14 cellular contexts compared by ENCODE assay signal in the genomic region with DNA sequence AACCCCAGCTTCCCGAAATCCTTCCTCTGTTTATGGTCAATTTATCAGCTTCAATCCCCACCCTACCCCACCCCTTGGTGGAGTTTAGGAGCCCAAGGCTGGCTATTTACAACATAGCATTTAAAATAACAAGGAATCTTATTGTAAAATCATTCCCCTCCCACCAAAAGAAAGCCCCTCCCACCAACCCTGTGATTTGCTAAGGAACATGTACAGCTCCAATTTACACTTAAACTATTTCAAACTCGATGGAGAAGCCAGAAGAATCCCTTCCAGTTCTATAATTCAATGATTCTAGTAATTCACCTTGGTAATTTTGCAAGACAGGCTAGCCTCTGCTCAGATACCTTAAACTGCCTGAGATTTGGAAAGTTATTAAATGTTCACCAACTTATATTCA. TPM values are rescaled to one million over a fixed set of nuclear protein-coding genes. Genes with fewer than 3 reads are reported as not detected.
DNase-seq lines count a peak whose midpoint lies in the region; ATAC-seq and TF ChIP-seq lines count a peak whose summit lies in the region.
"Had no signal": no experiment of that assay in that cellular context is flagged by ENCODE, and none has a peak within 500 bp of the region (broad histone marks: within the 10 kb centered on the region; RNA-seq: fewer than 3 reads in every experiment).

No MANE protein-coding gene starts in this region.

- CTCF ChIA-PET in Calu3 (lab: Charles Lee), result interaction anchor here (0.7 to 1.1 kb wide), 2 partner anchors 10 to 89 kb away, joined by 3 read pairs; no protein-coding TSS in a partner anchor
- CTCF ChIA-PET in activated CD4-positive, alpha-beta memory T cell treated with anti-CD3 and anti-CD28 coated beads, Interleukin-2, amount 10 ng/mL, durations not matched to agents 7 days and 5 days (lab: Charles Lee), result no interaction called here

- intact Hi-C loops in Calu3 (cut with micrococcal nuclease; ENCODE audit: unreplicated experiment), result loop anchor here (2.0 kb wide), 1 partner anchor 26 kb away; no protein-coding TSS in a partner anchor

- POLR2A ChIA-PET in activated CD4-positive, alpha-beta memory T cell treated with anti-CD3 and anti-CD28 coated beads, Interleukin-2, amount 10 ng/mL, durations not matched to agents 7 days and 5 days (lab: Charles Lee), result interaction anchor here (0.6 to 0.8 kb wide), 2 partner anchors 46 to 118 kb away, joined by 3 read pairs; a partner anchor contains a TSS

- H3K27me3 Mint-ChIP-seq in Calu3 (ENCODE audit: unreplicated experiment), result no peaks in the 10 kb centered on the region
- H3K27me3 Mint-ChIP-seq in osteocyte (ENCODE audit: unreplicated experiment), result no peaks in the 10 kb centered on the region
- peaks cover 29% of the 10 kb centered on the region for H3K27me3 Mint-ChIP-seq in activated CD4-positive, alpha-beta memory T cell treated with anti-CD3 and anti-CD28 coated beads, Interleukin-2, amount 10 ng/mL, durations not matched to agents 7 days and 5 days

- no TSS peak for BruUV-seq in Calu3 (replicated peaks; lab: Mats Ljungman, UMichigan)

- ATAC-seq in GM18519 (IDR thresholded peaks at IDR 0.05; ENCODE audit: low FRiP score, unreplicated experiment), result no peak
- ATAC-seq: esophagus mucosa; stimulated activated naive B cell treated with anti-CD40 and anti-IgM and Interleukin-4, amounts not matched to agents 10 μg/mL and 1 μg/mL and 100 μg/mL, for 72 hours had no signal

- no peak overlapping the region for H3K4me3 ChIP-seq in NB4 (ENCODE audit: low read depth, low read length)

- TF ChIP-seq POLR2A in NB4 (IDR thresholded peaks at IDR 0.05; ENCODE audit: extremely low read depth, insufficient read length), result no peak

- peak; percentile 27 for DNase-seq in Calu3
- peak; percentile 45 for DNase-seq in NB4 (ENCODE audit: low read depth)
- DNase-seq in dermis blood vessel endothelial cell, result peak; percentile 53
- no peak for DNase-seq in osteocyte (ENCODE audit: extremely low spot score, unreplicated experiment)
- no peak for DNase-seq in G401 (ENCODE audit: low spot score)
- no peak for DNase-seq in NK-92 (lab: John Stamatoyannopoulos, UW; ENCODE audit: unreplicated experiment)
- no peak for DNase-seq in activated CD4-positive, alpha-beta memory T cell treated with anti-CD3 and anti-CD28 coated beads, Interleukin-2, amount 10 ng/mL, durations not matched to agents 7 days and 5 days
- DNase-seq: activated T-cell treated with anti-CD3 and anti-CD28 coated beads, Interleukin-2, amount 50 U/mL, for 48 hours; NCI-H2227 treated with DMSO at 0.1 percent for 48 hours; nucleus accumbens; stimulated activated CD4-positive, alpha-beta T cell treated with anti-CD3 and anti-CD28 coated beads, Interleukin-1b, Interleukin-23, amount 100 ng/mL, for 48 hours; stimulated activated naive B cell treated with anti-CD40 and anti-IgM and Interleukin-4, amounts not matched to agents 10 μg/mL and 1 μg/mL and 100 μg/mL, for 72 hours had no signal

- H3K4me3 Mint-ChIP-seq in Calu3 (ENCODE audit: low read depth, unreplicated experiment), result no peak overlapping the region
- peak overlapping the region; percentile 79 for H3K4me3 Mint-ChIP-seq in osteocyte (ENCODE audit: unreplicated experiment)
- no peak overlapping the region for H3K4me3 Mint-ChIP-seq in activated CD4-positive, alpha-beta memory T cell treated with anti-CD3 and anti-CD28 coated beads, Interleukin-2, amount 10 ng/mL, durations not matched to agents 7 days and 5 days
- H3K4me3 Mint-ChIP-seq: stimulated activated naive B cell treated with anti-CD40 and anti-IgM and Interleukin-4, amounts not matched to agents 10 μg/mL and 1 μg/mL and 100 μg/mL, for 72 hours had no signal

- H3K36me3 Mint-ChIP-seq in Calu3 (ENCODE audit: insufficient read depth, unreplicated experiment), result peaks cover 31% of the 10 kb centered on the region
- peaks cover 7% of the 10 kb centered on the region for H3K36me3 Mint-ChIP-seq in osteocyte (ENCODE audit: unreplicated experiment)
- no peaks in the 10 kb centered on the region for H3K36me3 Mint-ChIP-seq in activated CD4-positive, alpha-beta memory T cell treated with anti-CD3 and anti-CD28 coated beads, Interleukin-2, amount 10 ng/mL, durations not matched to agents 7 days and 5 days (ENCODE audit: low read depth)

- H3K27ac Mint-ChIP-seq in Calu3 (ENCODE audit: unreplicated experiment), result no peak overlapping the region
- H3K27ac Mint-ChIP-seq in osteocyte (ENCODE audit: unreplicated experiment), result peak overlapping the region; percentile 8
- no peak overlapping the region for H3K27ac Mint-ChIP-seq in activated CD4-positive, alpha-beta memory T cell treated with anti-CD3 and anti-CD28 coated beads, Interleukin-2, amount 10 ng/mL, durations not matched to agents 7 days and 5 days
- H3K27ac Mint-ChIP-seq: stimulated activated naive B cell treated with anti-CD40 and anti-IgM and Interleukin-4, amounts not matched to agents 10 μg/mL and 1 μg/mL and 100 μg/mL, for 72 hours had no signal

- in situ Hi-C loops in G401 (cut with HindIII; ENCODE audit: low sequenced_read_pairs), result no loop called here

- peaks cover 20% of the 10 kb centered on the region for H3K4me1 Mint-ChIP-seq in Calu3 (ENCODE audit: low read depth, unreplicated experiment)
- peaks cover 62% of the 10 kb centered on the region for H3K4me1 Mint-ChIP-seq in osteocyte (ENCODE audit: unreplicated experiment)
- H3K4me1 Mint-ChIP-seq in activated CD4-positive, alpha-beta memory T cell treated with anti-CD3 and anti-CD28 coated beads, Interleukin-2, amount 10 ng/mL, durations not matched to agents 7 days and 5 days, result peaks cover 17% of the 10 kb centered on the region

- no peaks in the 10 kb centered on the region for H3K9me3 Mint-ChIP-seq in Calu3 (ENCODE audit: low read depth, unreplicated experiment)
- H3K9me3 Mint-ChIP-seq in osteocyte (ENCODE audit: unreplicated experiment), result no peaks in the 10 kb centered on the region
- H3K9me3 Mint-ChIP-seq in activated CD4-positive, alpha-beta memory T cell treated with anti-CD3 and anti-CD28 coated beads, Interleukin-2, amount 10 ng/mL, durations not matched to agents 7 days and 5 days, result no peaks in the 10 kb centered on the region
- H3K9me3 Mint-ChIP-seq: stimulated activated naive B cell treated with anti-CD40 and anti-IgM and Interleukin-4, amounts not matched to agents 10 μg/mL and 1 μg/mL and 100 μg/mL, for 72 hours had no signal

- TF ChIP-seq CTCF in Calu3 (IDR thresholded peaks at IDR 0.05; ENCODE audit: unreplicated experiment), result no peak
- no peak for TF ChIP-seq CTCF in NB4 (IDR thresholded peaks at IDR 0.05; ENCODE audit: low read depth, low read length)
- no peak for TF ChIP-seq CTCF in osteocyte (IDR thresholded peaks at IDR 0.05)

RNA-seq across cellular contexts. Expression of a gene that starts 3.0 kb away (rescaled TPM):
- total RNA-seq in Calu3 (2022) (19.0 and 19.3 TPM in 2 replicates), dermis blood vessel endothelial cell (31.3 and 49.8 TPM in 2 replicates), osteocyte (48.9 and 58.3 TPM in 2 replicates)
- 17.8 and 27.3 TPM in 2 replicates for total RNA-seq in G401 (2014; rRNA removed; shearing (Covaris generic))
- 10 to 100 TPM; 11.2 to 11.8 TPM for total RNA-seq in activated CD4-positive, alpha-beta memory T cell treated with anti-CD3 and anti-CD28 coated beads, Interleukin-2, amount 10 ng/mL, durations not matched to agents 7 days and 5 days

Comparison
In these comparisons a context has a peak if more than half of its experiments do, and no peak if none do; other contexts are left out.
1. DNase-seq: peak in Calu3 (single experiment), NB4 (single experiment) and dermis blood vessel endothelial cell (single experiment); none in osteocyte (single experiment), G401 (single experiment), NK-92 (single experiment) and activated CD4-positive, alpha-beta memory T cell treated with anti-CD3 and anti-CD28 coated beads, Interleukin-2, amount 10 ng/mL, durations not matched to agents 7 days and 5 days (single experiment).